ENCODE assay signal across 8 cellular contexts in the genomic region with DNA sequence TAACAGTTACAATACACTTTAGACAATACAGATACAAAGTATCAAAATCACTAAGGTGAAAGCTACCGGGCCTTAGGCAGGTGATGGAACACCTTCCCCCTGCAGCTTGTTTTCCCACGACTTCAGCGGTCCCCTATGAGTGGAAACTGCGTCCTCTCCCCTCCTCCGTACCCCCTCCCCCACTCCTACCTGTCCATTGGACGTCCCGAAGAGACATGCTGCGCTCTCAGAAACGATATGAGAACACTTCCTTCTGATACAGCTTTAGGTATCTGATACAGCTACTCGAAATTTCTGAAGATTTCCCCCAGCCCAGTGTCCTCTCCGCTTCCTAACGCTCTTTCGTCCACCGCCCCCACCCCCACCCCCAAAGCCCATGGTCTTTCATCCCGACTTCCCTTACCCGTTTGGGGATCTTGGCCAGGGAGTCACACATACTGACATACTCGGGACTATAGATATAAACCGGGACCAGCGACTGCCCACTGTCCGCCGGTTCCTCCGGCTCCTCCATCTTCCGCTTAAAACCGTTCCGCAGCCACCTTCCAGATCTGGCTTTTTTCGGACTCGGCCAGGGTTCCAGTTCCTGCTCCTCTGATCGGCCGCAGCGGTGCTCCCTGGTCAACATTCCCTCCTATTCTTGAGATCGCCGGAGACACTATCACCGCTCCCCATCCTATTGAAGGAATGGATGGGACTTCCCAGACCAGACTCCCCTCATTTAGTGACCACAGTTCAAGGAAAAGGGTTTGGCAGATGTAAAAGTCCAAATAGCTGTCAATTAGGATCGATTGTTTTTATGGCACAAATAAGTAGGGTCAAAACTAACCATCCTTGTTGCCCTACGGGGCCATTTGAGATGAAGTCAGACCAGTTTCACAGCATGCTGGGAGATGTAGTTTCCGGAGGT.
DNase-seq lines count a peak whose midpoint lies in the region; ATAC-seq and TF ChIP-seq lines count a peak whose summit lies in the region.

Gene HDAC8 (minus strand): TSS at position 596 of the 910 bp plus-strand sequence. CDS start 82 bp downstream, at position 514.

- no peak for TF ChIP-seq CTCF in WI38 (IDR thresholded peaks at IDR 0.05; ENCODE audit: low read depth, low read length)

- H3K4me1 ChIP-seq in BLaER1: peaks cover 6% of the 10 kb centered on the region; the same call in 1 of the 2 replicates

- peak; percentile 46 for TF ChIP-seq POLR2A in GM19099 (IDR thresholded peaks at IDR 0.05; ENCODE audit: extremely low read depth, insufficient read length, low read depth)

- peak within 1 kb of the TSS; percentile 70 for H3K27ac ChIP-seq in BLaER1
- peak within 1 kb of the TSS; percentile 60 for H3K27ac ChIP-seq in cingulate gyrus (ENCODE audit: low read depth, low read length)

- peak within 1 kb of the TSS; percentile 76 for H3K4me2 ChIP-seq in BLaER1

- peak; percentile 96 for ATAC-seq in HG03280 (IDR thresholded peaks at IDR 0.05; ENCODE audit: unreplicated experiment)

- H3K4me3 ChIP-seq in BLaER1: peak within 1 kb of the TSS; percentile 71
- peak within 1 kb of the TSS; percentile 65 for H3K4me3 ChIP-seq in WI38 (ENCODE audit: low read depth, low read length)

- DNase-seq in NCI-H2227 (lab: John Stamatoyannopoulos, UW; ENCODE audit: unreplicated experiment) (peak; percentile 89), kidney glomerular epithelial cell (lab: John Stamatoyannopoulos, UW) (peak; percentile 75)
- DNase-seq in stimulated activated CD4-positive, alpha-beta T cell treated with anti-CD3 and anti-CD28 coated beads, Interleukin-15, amount 100 ng/mL, for 24 hours: peak; percentile 53

- H4K20me1 ChIP-seq in BLaER1: 0 out of 2 replicates have a peak, but pooled peaks cover 13% of the 10 kb centered on the region

- H3K9me3 ChIP-seq in BLaER1: no peaks in the 10 kb centered on the region

- peaks cover 23% of the 10 kb centered on the region for H3K36me3 ChIP-seq in BLaER1

- H3K27me3 ChIP-seq in BLaER1: peaks cover 78% of the 10 kb centered on the region

- H3K9ac ChIP-seq in BLaER1: peak within 1 kb of the TSS; percentile 76

Comparison
In these comparisons a context has a peak if more than half of its experiments do, and no peak if none do; other contexts are left out.
1. Peak in every context shown above with its lines: DNase-seq, ATAC-seq, H3K4me3 ChIP-seq and H3K27ac ChIP-seq.